1 cellular context compared by ENCODE assay signal in genomic region chrX:22999696-23000223, GRCh38.
TF ChIP-seq lines count a peak whose summit lies in the region.

TSS of gene DDX53 (plus strand) at chrX:22999960. CDS start at chrX:23000058, 98 bp downstream.

TF ChIP-seq in GM23338, 12 proteins besides CTCF, POLR2A, EP300 and RAD21 (continued from another document):
- TF ChIP-seq, protein P1, sequence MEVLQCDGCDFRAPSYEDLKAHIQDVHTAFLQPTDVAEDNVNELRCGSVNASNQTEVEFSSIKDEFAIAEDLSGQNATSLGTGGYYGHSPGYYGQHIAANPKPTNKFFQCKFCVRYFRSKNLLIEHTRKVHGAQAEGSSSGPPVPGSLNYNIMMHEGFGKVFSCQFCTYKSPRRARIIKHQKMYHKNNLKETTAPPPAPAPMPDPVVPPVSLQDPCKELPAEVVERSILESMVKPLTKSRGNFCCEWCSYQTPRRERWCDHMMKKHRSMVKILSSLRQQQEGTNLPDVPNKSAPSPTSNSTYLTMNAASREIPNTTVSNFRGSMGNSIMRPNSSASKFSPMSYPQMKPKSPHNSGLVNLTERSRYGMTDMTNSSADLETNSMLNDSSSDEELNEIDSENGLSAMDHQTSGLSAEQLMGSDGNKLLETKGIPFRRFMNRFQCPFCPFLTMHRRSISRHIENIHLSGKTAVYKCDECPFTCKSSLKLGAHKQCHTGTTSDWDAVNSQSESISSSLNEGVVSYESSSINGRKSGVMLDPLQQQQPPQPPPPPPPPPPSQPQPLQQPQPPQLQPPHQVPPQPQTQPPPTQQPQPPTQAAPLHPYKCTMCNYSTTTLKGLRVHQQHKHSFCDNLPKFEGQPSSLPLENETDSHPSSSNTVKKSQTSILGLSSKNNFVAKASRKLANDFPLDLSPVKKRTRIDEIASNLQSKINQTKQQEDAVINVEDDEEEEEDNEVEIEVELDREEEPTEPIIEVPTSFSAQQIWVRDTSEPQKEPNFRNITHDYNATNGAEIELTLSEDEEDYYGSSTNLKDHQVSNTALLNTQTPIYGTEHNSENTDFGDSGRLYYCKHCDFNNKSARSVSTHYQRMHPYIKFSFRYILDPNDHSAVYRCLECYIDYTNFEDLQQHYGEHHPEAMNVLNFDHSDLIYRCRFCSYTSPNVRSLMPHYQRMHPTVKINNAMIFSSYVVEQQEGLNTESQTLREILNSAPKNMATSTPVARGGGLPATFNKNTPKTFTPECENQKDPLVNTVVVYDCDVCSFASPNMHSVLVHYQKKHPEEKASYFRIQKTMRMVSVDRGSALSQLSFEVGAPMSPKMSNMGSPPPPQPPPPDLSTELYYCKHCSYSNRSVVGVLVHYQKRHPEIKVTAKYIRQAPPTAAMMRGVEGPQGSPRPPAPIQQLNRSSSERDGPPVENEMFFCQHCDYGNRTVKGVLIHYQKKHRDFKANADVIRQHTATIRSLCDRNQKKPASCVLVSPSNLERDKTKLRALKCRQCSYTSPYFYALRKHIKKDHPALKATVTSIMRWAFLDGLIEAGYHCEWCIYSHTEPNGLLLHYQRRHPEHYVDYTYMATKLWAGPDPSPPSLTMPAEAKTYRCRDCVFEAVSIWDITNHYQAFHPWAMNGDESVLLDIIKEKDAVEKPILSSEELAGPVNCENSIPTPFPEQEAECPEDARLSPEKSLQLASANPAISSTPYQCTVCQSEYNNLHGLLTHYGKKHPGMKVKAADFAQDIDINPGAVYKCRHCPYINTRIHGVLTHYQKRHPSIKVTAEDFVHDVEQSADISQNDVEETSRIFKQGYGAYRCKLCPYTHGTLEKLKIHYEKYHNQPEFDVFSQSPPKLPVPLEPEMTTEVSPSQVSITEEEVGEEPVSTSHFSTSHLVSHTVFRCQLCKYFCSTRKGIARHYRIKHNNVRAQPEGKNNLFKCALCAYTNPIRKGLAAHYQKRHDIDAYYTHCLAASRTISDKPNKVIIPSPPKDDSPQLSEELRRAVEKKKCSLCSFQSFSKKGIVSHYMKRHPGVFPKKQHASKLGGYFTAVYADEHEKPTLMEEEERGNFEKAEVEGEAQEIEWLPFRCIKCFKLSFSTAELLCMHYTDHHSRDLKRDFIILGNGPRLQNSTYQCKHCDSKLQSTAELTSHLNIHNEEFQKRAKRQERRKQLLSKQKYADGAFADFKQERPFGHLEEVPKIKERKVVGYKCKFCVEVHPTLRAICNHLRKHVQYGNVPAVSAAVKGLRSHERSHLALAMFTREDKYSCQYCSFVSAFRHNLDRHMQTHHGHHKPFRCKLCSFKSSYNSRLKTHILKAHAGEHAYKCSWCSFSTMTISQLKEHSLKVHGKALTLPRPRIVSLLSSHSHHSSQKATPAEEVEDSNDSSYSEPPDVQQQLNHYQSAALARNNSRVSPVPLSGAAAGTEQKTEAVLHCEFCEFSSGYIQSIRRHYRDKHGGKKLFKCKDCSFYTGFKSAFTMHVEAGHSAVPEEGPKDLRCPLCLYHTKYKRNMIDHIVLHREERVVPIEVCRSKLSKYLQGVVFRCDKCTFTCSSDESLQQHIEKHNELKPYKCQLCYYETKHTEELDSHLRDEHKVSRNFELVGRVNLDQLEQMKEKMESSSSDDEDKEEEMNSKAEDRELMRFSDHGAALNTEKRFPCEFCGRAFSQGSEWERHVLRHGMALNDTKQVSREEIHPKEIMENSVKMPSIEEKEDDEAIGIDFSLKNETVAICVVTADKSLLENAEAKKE (CRISPR knock-in tag; IDR thresholded peaks at IDR 0.05) = no peak
- TF ChIP-seq, protein P2, sequence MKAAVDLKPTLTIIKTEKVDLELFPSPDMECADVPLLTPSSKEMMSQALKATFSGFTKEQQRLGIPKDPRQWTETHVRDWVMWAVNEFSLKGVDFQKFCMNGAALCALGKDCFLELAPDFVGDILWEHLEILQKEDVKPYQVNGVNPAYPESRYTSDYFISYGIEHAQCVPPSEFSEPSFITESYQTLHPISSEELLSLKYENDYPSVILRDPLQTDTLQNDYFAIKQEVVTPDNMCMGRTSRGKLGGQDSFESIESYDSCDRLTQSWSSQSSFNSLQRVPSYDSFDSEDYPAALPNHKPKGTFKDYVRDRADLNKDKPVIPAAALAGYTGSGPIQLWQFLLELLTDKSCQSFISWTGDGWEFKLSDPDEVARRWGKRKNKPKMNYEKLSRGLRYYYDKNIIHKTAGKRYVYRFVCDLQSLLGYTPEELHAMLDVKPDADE (IDR thresholded peaks at IDR 0.05) = no peak
TF ChIP-seq in GM23338: peak in this region for 0.
